ENCODE assay signal across 8 cellular contexts in genomic region chr6:105993769-105994521, GRCh38.
DNase-seq lines count a peak whose midpoint lies in the region; ATAC-seq, FAIRE-seq and TF ChIP-seq lines count a peak whose summit lies in the region.

No MANE protein-coding gene starts in this region.

- H3K27ac Mint-ChIP-seq in activated CD4-positive, alpha-beta T cell treated with anti-CD3 and anti-CD28 coated beads for 36 hours, result peak overlapping the region; percentile 76

- H3K27ac ChIP-seq in A549 (peak overlapping the region; percentile 70 to 79; a peak in 5 of 6 replicates), thyroid gland (peak overlapping the region; percentile 69 to 84 (median 80)), SJCRH30 (no peak overlapping the region)

- peaks cover 56% of the 10 kb centered on the region for H3K27me3 Mint-ChIP-seq in activated CD4-positive, alpha-beta T cell treated with anti-CD3 and anti-CD28 coated beads for 36 hours

- 95% methylated on average over 54 of the region's 54 CpGs for WGBS in A549 (ENCODE audit: missing lambda C conversion rate)
- 12 to 17% methylated on average over 47 to 54 of the region's 54 CpGs for WGBS in thyroid gland, 2 donors

- TF ChIP-seq EP300 in A549 (IDR thresholded peaks at IDR 0.05), result no peak

- H3K9me3 Mint-ChIP-seq in activated CD4-positive, alpha-beta T cell treated with anti-CD3 and anti-CD28 coated beads for 36 hours (ENCODE audit: low read depth), result no peaks in the 10 kb centered on the region

- peaks cover 9% of the 10 kb centered on the region; the same call in 2 of the 3 replicates for H3K4me1 ChIP-seq in A549
- H3K4me1 ChIP-seq in mucosa of descending colon (ENCODE audit: low read depth), result peaks cover 5% of the 10 kb centered on the region
- no peaks in the 10 kb centered on the region for H3K4me1 ChIP-seq in thyroid gland
- H3K4me1 ChIP-seq in SJCRH30, result no peaks in the 10 kb centered on the region

- H3K4me3 ChIP-seq in A549 (no peak overlapping the region; the same call in 2 of the 3 replicates), HFF-Myc (replicated peaks; ENCODE audit: low read depth, low read length) (peak overlapping the region; percentile 67), mucosa of descending colon (peak overlapping the region; percentile 18), thyroid gland (replicated peaks in 1 of 3) (peak overlapping the region; percentile 39 to 58 (median 45)), SJCRH30 (no peak overlapping the region)

- H3K4me1 Mint-ChIP-seq in activated CD4-positive, alpha-beta T cell treated with anti-CD3 and anti-CD28 coated beads for 36 hours, result peaks cover 32% of the 10 kb centered on the region

- H3K9me3 ChIP-seq in A549, result no peaks in the 10 kb centered on the region
- H3K9me3 ChIP-seq in mucosa of descending colon, result no peaks in the 10 kb centered on the region
- H3K9me3 ChIP-seq in thyroid gland, result no peaks in the 10 kb centered on the region
- no peaks in the 10 kb centered on the region; the same call in 1 of the 2 replicates for H3K9me3 ChIP-seq in SJCRH30 (replicated peaks)

- CTCF ChIA-PET in A549 (lab: Yijun Ruan, JAX), result interaction anchor here (0.7 to 1.5 kb wide), 2 partner anchors 90 to 230 kb away, joined by 4 read pairs; no protein-coding TSS in a partner anchor
- CTCF ChIA-PET in activated CD4-positive, alpha-beta T cell treated with anti-CD3 and anti-CD28 coated beads for 36 hours (lab: Charles Lee), result interaction anchor here (0.5 to 6.4 kb wide), 10 partner anchors 8 to 506 kb away, joined by 3 to 49 read pairs (median 4); no protein-coding TSS in a partner anchor

- ATAC-seq in A549, result no peak
- peak; percentile 37 for ATAC-seq in activated CD4-positive, alpha-beta T cell treated with anti-CD3 and anti-CD28 coated beads for 36 hours
- ATAC-seq in mucosa of descending colon, result peak; percentile 47

- intact Hi-C loops in activated CD4-positive, alpha-beta T cell treated with anti-CD3 and anti-CD28 coated beads for 36 hours (cut with DNase I, micrococcal nuclease), result loop anchor here (2.0 to 10.0 kb wide), 9 partner anchors 88 to 521 kb away; partner anchors contain the start of genes ATG5 (in 1 of the 2) and PRDM1 (in 1 of the 2)
- intact Hi-C loops in mucosa of descending colon (cut with DNase I, micrococcal nuclease) (loop anchor here in 1 of 2 donors (10.0 kb wide), 1 partner anchor 189 kb away; no protein-coding TSS in a partner anchor), thyroid gland (cut with DNase I) (no loop called here)

- H3K27me3 ChIP-seq in thyroid gland (peaks cover 8% of the 10 kb centered on the region), SJCRH30 (no peaks in the 10 kb centered on the region)

- POLR2A ChIA-PET in A549 (lab: Yijun Ruan, JAX), result no interaction called here
- POLR2A ChIA-PET in activated CD4-positive, alpha-beta T cell treated with anti-CD3 and anti-CD28 coated beads for 36 hours (lab: Charles Lee), result interaction anchor here (0.6 to 2.5 kb wide), 2 partner anchors 11 to 32 kb away, joined by 6 to 17 read pairs; no protein-coding TSS in a partner anchor

- H3K36me3 ChIP-seq in mucosa of descending colon (ENCODE audit: low read depth) (no peaks in the 10 kb centered on the region), thyroid gland (no peaks in the 10 kb centered on the region), SJCRH30 (no peaks in the 10 kb centered on the region)

- peak overlapping the region; percentile 59 for H3K4me2 ChIP-seq in A549

- H3K4me3 Mint-ChIP-seq in activated CD4-positive, alpha-beta T cell treated with anti-CD3 and anti-CD28 coated beads for 36 hours, result peak overlapping the region; percentile 77

- no peak for TF ChIP-seq CTCF in A549 (IDR thresholded peaks at IDR 0.05)
- TF ChIP-seq CTCF in HFF-Myc (IDR thresholded peaks at IDR 0.05; ENCODE audit: low read depth, low read length, missing control alignments), result no peak
- no peak for TF ChIP-seq CTCF in mucosa of descending colon (IDR thresholded peaks at IDR 0.05)
- no peak for TF ChIP-seq CTCF in thyroid gland (IDR thresholded peaks at IDR 0.05)

- H3K36me3 Mint-ChIP-seq in activated CD4-positive, alpha-beta T cell treated with anti-CD3 and anti-CD28 coated beads for 36 hours (ENCODE audit: low read depth), result peaks cover 2% of the 10 kb centered on the region

- no peak for TF ChIP-seq RAD21 in A549 (conservative IDR thresholded peaks at IDR 0.05 in 1 of 2, IDR thresholded peaks at IDR 0.05 in 1 of 2)

- FAIRE-seq in A549 (lab: Jason Lieb, UNC), result no peak

- DNase-seq in A549 (ENCODE audit: low read depth in 1 of 2, low spot score in 1 of 2) (no peak), HFF-Myc (ENCODE audit: extremely low read depth, low read depth) (no peak), ecto neural progenitor cell (ENCODE audit: low spot score) (peak; percentile 65), mucosa of descending colon (peak; percentile 46 to 67 (median 64)), thyroid gland (peak; percentile 13 to 20), SJCRH30 (no peak), HuH-7.5 (ENCODE audit: low spot score) (no peak)
- peak; percentile 61 for DNase-seq in activated CD4-positive, alpha-beta T cell treated with anti-CD3 and anti-CD28 coated beads for 36 hours

- no peak for TF ChIP-seq POLR2A in A549 (IDR thresholded peaks at IDR 0.05; ENCODE audit: low read length)
- no peak for TF ChIP-seq POLR2A in thyroid gland (IDR thresholded peaks at IDR 0.05)

TF ChIP-seq in A549, 52 proteins besides CTCF, POLR2A, EP300 and RAD21:
- no peak for TF ChIP-seq PBX3 (IDR thresholded peaks at IDR 0.05)
- no peak for TF ChIP-seq CBX8 (IDR thresholded peaks at IDR 0.05)

Comparison
In these comparisons a context has a peak if more than half of its experiments do, and no peak if none do; other contexts are left out.
1. ATAC-seq: peak in activated CD4-positive, alpha-beta T cell treated with anti-CD3 and anti-CD28 coated beads for 36 hours (single experiment) and mucosa of descending colon (single experiment); none in A549 (0 of 2).
2. DNase-seq: peak in activated CD4-positive, alpha-beta T cell treated with anti-CD3 and anti-CD28 coated beads for 36 hours (single experiment), ecto neural progenitor cell (single experiment), mucosa of descending colon (3 of 3) and thyroid gland (2 of 2); none in A549 (0 of 2), HFF-Myc (single experiment), SJCRH30 (0 of 2) and HuH-7.5 (single experiment).
3. H3K4me3 ChIP-seq: peak in HFF-Myc (single experiment), mucosa of descending colon (single experiment) and thyroid gland (3 of 3); none in A549 (single experiment) and SJCRH30 (single experiment).